1 cellular context compared by ENCODE assay signal in genomic region chrX:72270316-72270866, GRCh38.
TF ChIP-seq lines count a peak whose summit lies in the region.

No MANE protein-coding gene starts in this region.

TF ChIP-seq in GM12878, 131 proteins besides CTCF, POLR2A, EP300 and RAD21:
- TF ChIP-seq ESRRA (IDR thresholded peaks at IDR 0.05; ENCODE audit: low read length) (no peak), STAT1 (conservative IDR thresholded peaks at IDR 0.05) (no peak), MTA3 (IDR thresholded peaks at IDR 0.05; ENCODE audit: borderline replicate concordance, low read length) (no peak), FOXM1 (IDR thresholded peaks at IDR 0.05; ENCODE audit: low read depth, low read length) (no peak), SMAD5 (IDR thresholded peaks at IDR 0.05; ENCODE audit: low read depth) (no peak; the same call in 1 of the 2 replicates), ASH2L (IDR thresholded peaks at IDR 0.05; ENCODE audit: borderline replicate concordance, low read depth) (no peak), ZBED1 (IDR thresholded peaks at IDR 0.05; ENCODE audit: borderline replicate concordance) (no peak), HDAC2 (IDR thresholded peaks at IDR 0.05) (no peak), EGR1 (IDR thresholded peaks at IDR 0.05; ENCODE audit: borderline replicate concordance in 1 of 2, low read depth in 2 of 2, low read length in 2 of 2) (no peak), ZBTB33 (IDR thresholded peaks at IDR 0.05) (no peak)
- TF ChIP-seq, protein P1, sequence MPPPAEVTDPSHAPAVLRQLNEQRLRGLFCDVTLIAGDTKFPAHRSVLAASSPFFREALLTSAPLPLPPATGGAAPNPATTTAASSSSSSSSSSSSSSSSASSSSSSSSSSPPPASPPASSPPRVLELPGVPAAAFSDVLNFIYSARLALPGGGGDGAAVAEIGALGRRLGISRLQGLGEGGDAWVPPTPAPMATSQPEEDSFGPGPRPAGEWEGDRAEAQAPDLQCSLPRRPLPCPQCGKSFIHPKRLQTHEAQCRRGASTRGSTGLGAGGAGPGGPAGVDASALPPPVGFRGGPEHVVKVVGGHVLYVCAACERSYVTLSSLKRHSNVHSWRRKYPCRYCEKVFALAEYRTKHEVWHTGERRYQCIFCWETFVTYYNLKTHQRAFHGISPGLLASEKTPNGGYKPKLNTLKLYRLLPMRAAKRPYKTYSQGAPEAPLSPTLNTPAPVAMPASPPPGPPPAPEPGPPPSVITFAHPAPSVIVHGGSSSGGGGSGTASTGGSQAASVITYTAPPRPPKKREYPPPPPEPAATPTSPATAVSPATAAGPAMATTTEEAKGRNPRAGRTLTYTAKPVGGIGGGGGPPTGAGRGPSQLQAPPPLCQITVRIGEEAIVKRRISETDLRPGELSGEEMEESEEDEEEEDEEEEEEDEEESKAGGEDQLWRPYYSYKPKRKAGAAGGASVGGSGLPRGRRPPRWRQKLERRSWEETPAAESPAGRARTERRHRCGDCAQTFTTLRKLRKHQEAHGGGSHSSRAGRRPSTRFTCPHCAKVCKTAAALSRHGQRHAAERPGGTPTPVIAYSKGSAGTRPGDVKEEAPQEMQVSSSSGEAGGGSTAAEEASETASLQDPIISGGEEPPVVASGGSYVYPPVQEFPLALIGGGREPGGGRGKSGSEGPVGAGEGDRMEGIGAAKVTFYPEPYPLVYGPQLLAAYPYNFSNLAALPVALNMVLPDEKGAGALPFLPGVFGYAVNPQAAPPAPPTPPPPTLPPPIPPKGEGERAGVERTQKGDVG (CRISPR knock-in tag; IDR thresholded peaks at IDR 0.05): no peak
- TF ChIP-seq, protein P2, sequence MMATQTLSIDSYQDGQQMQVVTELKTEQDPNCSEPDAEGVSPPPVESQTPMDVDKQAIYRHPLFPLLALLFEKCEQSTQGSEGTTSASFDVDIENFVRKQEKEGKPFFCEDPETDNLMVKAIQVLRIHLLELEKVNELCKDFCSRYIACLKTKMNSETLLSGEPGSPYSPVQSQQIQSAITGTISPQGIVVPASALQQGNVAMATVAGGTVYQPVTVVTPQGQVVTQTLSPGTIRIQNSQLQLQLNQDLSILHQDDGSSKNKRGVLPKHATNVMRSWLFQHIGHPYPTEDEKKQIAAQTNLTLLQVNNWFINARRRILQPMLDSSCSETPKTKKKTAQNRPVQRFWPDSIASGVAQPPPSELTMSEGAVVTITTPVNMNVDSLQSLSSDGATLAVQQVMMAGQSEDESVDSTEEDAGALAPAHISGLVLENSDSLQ (IDR thresholded peaks at IDR 0.05): no peak
